19 cellular contexts compared by ENCODE assay signal in the genomic region with DNA sequence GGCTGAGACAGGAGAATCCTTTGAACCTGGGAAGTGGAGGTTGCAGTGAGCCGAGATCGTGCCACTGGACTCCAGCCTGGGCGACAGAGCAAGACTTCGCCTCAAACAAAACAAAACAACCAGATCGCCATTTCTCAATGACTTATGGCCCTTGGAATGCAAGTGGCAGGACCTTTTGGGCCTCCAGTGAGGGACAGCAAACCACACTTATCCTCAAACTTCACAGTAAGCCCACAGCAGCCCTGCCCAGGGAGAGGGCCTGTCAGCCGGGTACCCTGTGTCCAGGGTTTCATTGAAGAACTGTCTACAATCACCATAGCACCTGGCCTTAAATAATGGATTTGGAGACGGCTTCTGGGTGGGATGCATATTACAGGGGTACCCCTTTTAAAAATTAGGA. TPM values are rescaled to one million over a fixed set of nuclear protein-coding genes. Genes with fewer than 3 reads are reported as not detected.
DNase-seq lines count a peak whose midpoint lies in the region; ATAC-seq, FAIRE-seq and TF ChIP-seq lines count a peak whose summit lies in the region.
"Had no signal": no experiment of that assay in that cellular context is flagged by ENCODE, and none has a peak within 500 bp of the region (broad histone marks: within the 10 kb centered on the region; RNA-seq: fewer than 3 reads in every experiment).

No MANE protein-coding gene starts in this region.

- H3K4me1 ChIP-seq in HCT116 (ENCODE audit: control insufficient read depth in 1 of 2, insufficient read depth in 2 of 2, low read length in 2 of 2), result peaks cover 2 to 14% of the 10 kb centered on the region in 2 experiments; a peak in 3 of 4 replicates
- peaks cover 4 to 13% of the 10 kb centered on the region in 2 experiments; a peak in 4 of 5 replicates for H3K4me1 ChIP-seq in K562 (replicated peaks in 1 of 2; ENCODE audit: control insufficient read depth in 2 of 2, insufficient read depth in 2 of 2, low read length in 2 of 2)
- H3K4me1 ChIP-seq: uterus had no signal

- H3K9me3 ChIP-seq in HCT116 (ENCODE audit: control insufficient read depth in 1 of 2, insufficient read depth in 1 of 2, low read depth in 1 of 2, low read length in 2 of 2) (no peaks in the 10 kb centered on the region), K562 (replicated peaks; ENCODE audit: control insufficient read depth, insufficient read depth, low read depth, low read length) (no peaks in the 10 kb centered on the region)
- H3K9me3 ChIP-seq: prostate gland, uterus had no signal

- peaks cover 5% of the 10 kb centered on the region; the same call in 1 of the 2 replicates for H4K20me1 ChIP-seq in HCT116 (ENCODE audit: insufficient read depth)
- H4K20me1 ChIP-seq in K562 (replicated peaks; ENCODE audit: control insufficient read depth, insufficient read depth, low read length), result no peaks in the 10 kb centered on the region

- peak overlapping the region; percentile 34 for H3K27ac Mint-ChIP-seq in nephron progenitor cell
- H3K27ac Mint-ChIP-seq: activated naive CD8-positive, alpha-beta T cell treated with anti-CD3 and anti-CD28 coated beads, Interleukin-2, amount 10 ng/mL, durations not matched to agents 7 days and 5 days had no signal

- TF ChIP-seq EP300 in K562 (IDR thresholded peaks at IDR 0.05; ENCODE audit: low read length), result no peak

- TF ChIP-seq RAD21 in HCT116 (IDR thresholded peaks at IDR 0.05; ENCODE audit: low read depth) (no peak), K562 (CRISPR knock-in tag; conservative IDR thresholded peaks at IDR 0.05 in 1 of 2, IDR thresholded peaks at IDR 0.05 in 1 of 2) (no peak)

- no peak for FAIRE-seq in K562 (lab: Jason Lieb, UNC)
- FAIRE-seq: islet of Langerhans had no signal

- H3K36me3 Mint-ChIP-seq in nephron progenitor cell (ENCODE audit: low read depth), result peaks cover 65% of the 10 kb centered on the region

- H3K4me2 ChIP-seq in HCT116 (ENCODE audit: low read length) (peak overlapping the region; percentile 19; the same call in 1 of the 2 replicates), K562 (ENCODE audit: insufficient read depth, low read length) (no peak overlapping the region)

- no peaks in the 10 kb centered on the region for H3K27me3 ChIP-seq in HCT116 (ENCODE audit: insufficient read depth, low read length)
- H3K27me3 ChIP-seq in K562 (ENCODE audit: control insufficient read depth in 2 of 2, insufficient read depth in 2 of 2, low read length in 2 of 2), result no peaks in the 10 kb centered on the region
- H3K27me3 ChIP-seq: uterus had no signal

- RAD21 ChIA-PET in HCT116 (lab: Charles Lee; ENCODE audit: low non-redundant PET in 1 of 2, low total read pairs in 2 of 2, uncharacterized antibody in 2 of 2, unreplicated experiment in 2 of 2), result no interaction called here

- DNase-seq in HCT116 (ENCODE audit: low read depth, low spot score) (no peak), K562 (ENCODE audit: extremely low read depth in 1 of 4, low spot score in 3 of 4) (no peak), nephron progenitor cell (no peak), NCI-H1092 (lab: John Stamatoyannopoulos, UW) (no peak), NCI-H446 treated with DMSO at 0.1 percent for 48 hours (lab: John Stamatoyannopoulos, UW) (no peak), GM10248 (ENCODE audit: extremely low spot score) (no peak), GF-D8 (lab: John Stamatoyannopoulos, UW) (no peak)
- DNase-seq: activated CD4-positive, alpha-beta T cell treated with anti-CD3 and anti-CD28 coated beads, Interleukin-2, amount 50 U/mL, for 4 hours; activated naive CD8-positive, alpha-beta T cell treated with anti-CD3 and anti-CD28 coated beads, Interleukin-2, amount 10 ng/mL, durations not matched to agents 7 days and 5 days; cortex of kidney; DMS153; Kasumi-1; NCI-H774; substantia nigra; uterus had no signal

- H3K9ac ChIP-seq in HCT116 (ENCODE audit: low read length) (no peak overlapping the region), K562 (ENCODE audit: insufficient read depth in 1 of 2, low read depth in 2 of 2, low read length in 2 of 2) (no peak overlapping the region)

- H3K27ac ChIP-seq in 22Rv1 (peak overlapping the region; percentile 48), HCT116 (ENCODE audit: low read depth, low read length) (no peak overlapping the region), K562 (ENCODE audit: extremely low read depth, low read depth, low read length) (no peak overlapping the region)
- H3K27ac ChIP-seq: uterus had no signal

- in situ Hi-C loops in K562 (cut with MboI), result no loop called here

- POLR2A ChIA-PET in HCT116 (lab: Charles Lee) (no interaction called here), K562 (lab: Yijun Ruan, JAX) (interaction anchor here (1.8 to 17.4 kb wide), 3 partner anchors 9 to 31 kb away, joined by 12 to 367 read pairs (median 18); partner anchors contain the start of genes NEK8, RPL23A, TLCD1 and TRAF4), GM10248 (lab: Yijun Ruan, JAX) (interaction anchor here (1.3 kb wide), 1 partner anchor 28 kb away, joined by 6 read pairs; no protein-coding TSS in a partner anchor)

- peaks cover 22 to 26% of the 10 kb centered on the region in 2 experiments for H3K36me3 ChIP-seq in HCT116 (ENCODE audit: control insufficient read depth in 1 of 2, insufficient read depth in 2 of 2, low read length in 2 of 2)
- H3K36me3 ChIP-seq in K562 (ENCODE audit: control insufficient read depth, insufficient read depth, low read length), result peaks cover 57% of the 10 kb centered on the region
- H3K36me3 ChIP-seq: prostate gland, uterus had no signal

- ATAC-seq in HCT116, result no peak
- ATAC-seq in K562, result no peak; the same call in 2 of the 3 replicates
- ATAC-seq: natural killer cell treated with Interleukin-12 subunit alpha and Interleukin-12 subunit beta and Interleukin-15 and Interleukin-18, amount 100 ng/mL, for 72 hours had no signal

- WGBS in K562 (ENCODE audit: insufficient coverage, low coverage, missing lambda C conversion rate), result 85% methylated on average over 7 of the region's 7 CpGs

- TF ChIP-seq POLR2A in HCT116 (IDR thresholded peaks at IDR 0.05; ENCODE audit: borderline replicate concordance, extremely low read depth, insufficient read depth, insufficient read length) (no peak), K562 (conservative IDR thresholded peaks at IDR 0.05) (peak; percentile 48; the same call in 1 of the 2 replicates)

- CTCF ChIA-PET in HCT116 (lab: Charles Lee), result interaction anchor here (1.6 kb wide), 1 partner anchor 28 kb away, joined by 5 read pairs; no protein-coding TSS in a partner anchor
- CTCF ChIA-PET in K562 (lab: Yijun Ruan, JAX; ENCODE audit: low intra/inter-chr PET ratio), result no interaction called here
- CTCF ChIA-PET in GM10248 (lab: Yijun Ruan, JAX), result interaction anchor here (1.3 to 16.2 kb wide), 3 partner anchors 7 to 29 kb away, joined by 3 to 472 read pairs (median 210); partner anchors contain the start of genes NEK8 and TLCD1

- H3K79me2 ChIP-seq in HCT116 (ENCODE audit: insufficient read depth, low read length) (peaks cover 7% of the 10 kb centered on the region; the same call in 1 of the 2 replicates), K562 (ENCODE audit: control insufficient read depth, insufficient read depth, low read length) (peaks cover 12% of the 10 kb centered on the region)

- no peak overlapping the region for H3K4me3 Mint-ChIP-seq in nephron progenitor cell
- H3K4me3 Mint-ChIP-seq: activated naive CD8-positive, alpha-beta T cell treated with anti-CD3 and anti-CD28 coated beads, Interleukin-2, amount 10 ng/mL, durations not matched to agents 7 days and 5 days; natural killer cell treated with Interleukin-12 subunit alpha and Interleukin-12 subunit beta and Interleukin-15 and Interleukin-18, amount 100 ng/mL, for 72 hours had no signal

- H3K4me3 ChIP-seq in HCT116 (replicated peaks in 1 of 2; ENCODE audit: low read depth in 1 of 2, low read length in 2 of 2), result no peak overlapping the region
- H3K4me3 ChIP-seq in K562, result no peak overlapping the region
- H3K4me3 ChIP-seq: prostate gland, uterus had no signal

- no peaks in the 10 kb centered on the region for H3K9me3 Mint-ChIP-seq in nephron progenitor cell
- H3K9me3 Mint-ChIP-seq: activated naive CD8-positive, alpha-beta T cell treated with anti-CD3 and anti-CD28 coated beads, Interleukin-2, amount 10 ng/mL, durations not matched to agents 7 days and 5 days; natural killer cell treated with Interleukin-12 subunit alpha and Interleukin-12 subunit beta and Interleukin-15 and Interleukin-18, amount 100 ng/mL, for 72 hours had no signal

- peaks cover 5% of the 10 kb centered on the region for H3K9me1 ChIP-seq in K562 (ENCODE audit: control insufficient read depth, insufficient read depth, low read length)

- H3K27me3 Mint-ChIP-seq in nephron progenitor cell (ENCODE audit: low read depth, poor library complexity), result peaks cover 3% of the 10 kb centered on the region
- H3K27me3 Mint-ChIP-seq: activated naive CD8-positive, alpha-beta T cell treated with anti-CD3 and anti-CD28 coated beads, Interleukin-2, amount 10 ng/mL, durations not matched to agents 7 days and 5 days; natural killer cell treated with Interleukin-12 subunit alpha and Interleukin-12 subunit beta and Interleukin-15 and Interleukin-18, amount 100 ng/mL, for 72 hours had no signal

- intact Hi-C loops in HCT116 (cut with micrococcal nuclease) (no loop called here), K562 (cut with micrococcal nuclease) (no loop called here)

- H3K9me2 ChIP-seq in HCT116 (ENCODE audit: insufficient read depth), result no peaks in the 10 kb centered on the region

- H3K4me1 Mint-ChIP-seq in nephron progenitor cell, result peaks cover 3% of the 10 kb centered on the region

- BruUV-seq in HCT116 (replicated peaks; lab: Mats Ljungman, UMichigan) (no TSS peak), K562 (replicated peaks; lab: Mats Ljungman, UMichigan) (no TSS peak)

- TF ChIP-seq CTCF in 22Rv1 (IDR thresholded peaks at IDR 0.05), result no peak
- TF ChIP-seq CTCF in HCT116 (IDR thresholded peaks at IDR 0.05 in 2 of 3, conservative IDR thresholded peaks at IDR 0.05 in 1 of 3; ENCODE audit: borderline replicate concordance in 1 of 3, insufficient read depth in 1 of 3, low read depth in 2 of 3, low read length in 2 of 3), result no peak
- TF ChIP-seq CTCF in K562 (IDR thresholded peaks at IDR 0.05 in 2 of 3, conservative IDR thresholded peaks at IDR 0.05 in 1 of 3; ENCODE audit: insufficient read depth in 2 of 3, low read depth in 1 of 3, low read length in 3 of 3), result no peak
- no peak for TF ChIP-seq CTCF in nephron progenitor cell (IDR thresholded peaks at IDR 0.05)
- no peak for TF ChIP-seq CTCF in GM10248 (IDR thresholded peaks at IDR 0.05; ENCODE audit: control extremely low read depth, extremely low read depth, low read depth, missing control alignments)

- no peak overlapping the region for H2AFZ ChIP-seq in HCT116 (ENCODE audit: low read depth, low read length, poor library complexity, severe bottlenecking)
- no peak overlapping the region for H2AFZ ChIP-seq in K562 (ENCODE audit: low read depth, low read length)

RNA-seq across cellular contexts. Expression of gene TRAF4, which starts 11.7 kb away (rescaled TPM):
- total RNA-seq in HCT116 (2021; ENCODE audit: unreplicated experiment), result 127 TPM
- 77.8 and 117 TPM in 2 replicates for polyA plus RNA-seq in HCT116 (2012)
- total RNA-seq in K562 (2011; cell fraction: chromatin; rRNA removed; ENCODE audit: low replicate concordance), result 164 and 626 TPM in 2 replicates
- 558 and 573 TPM in 2 replicates for total RNA-seq in K562 (2011; cell fraction: nucleolus; rRNA removed)
- total RNA-seq in K562 (2011; cell fraction: nucleoplasm; rRNA removed), result 242 and 260 TPM in 2 replicates
- total RNA-seq in K562 (2014; rRNA removed), result 75.4 and 112 TPM in 2 replicates
- total RNA-seq in K562 (2014; rRNA removed; fragmentation: Illumina TruSeq; extraction: Trizol), result 23.6 and 32.0 TPM in 2 replicates
- 45.6 and 52.6 TPM in 2 replicates for total RNA-seq in K562 (2015; rRNA removed; fragmentation: Illumina TruSeq; extraction: Trizol)
- total RNA-seq in K562 (2021), result 147 and 156 TPM in 2 replicates
- 72.4 and 96.6 TPM in 2 replicates for polyA plus RNA-seq in K562 (2011; rRNA removed)
- polyA plus RNA-seq in K562 (2011; cell fraction: cytosol; rRNA removed), result 87.1 and 180 TPM in 2 replicates
- polyA plus RNA-seq in K562 (2011; cell fraction: nucleus; rRNA removed), result 335 and 714 TPM in 2 replicates
- polyA plus RNA-seq in K562 (2012), result 70.3 and 95.8 TPM in 2 replicates
- polyA plus RNA-seq in K562 (2014; fragmentation: Illumina TruSeq; extraction: Trizol), result 85.4 and 87.7 TPM in 2 replicates
- polyA plus RNA-seq in K562 (2014; fragmentation: Nextera tagmentation; extraction: Ambion mirVana), result 1 to 10 TPM; 2.4 to 5.0 TPM
- 108 and 121 TPM in 2 replicates for polyA plus RNA-seq in K562 (2014; rRNA removed)
- polyA minus RNA-seq in K562 (2011; rRNA and poly(A)+ RNA removed), result 26.9 and 43.6 TPM in 2 replicates
- polyA minus RNA-seq in K562 (2011; cell fraction: cytosol; rRNA and poly(A)+ RNA removed), result 67.1 and 85.3 TPM in 2 replicates
- polyA minus RNA-seq in K562 (2011; cell fraction: nucleus; rRNA and poly(A)+ RNA removed), result 145 and 253 TPM in 2 replicates

RNA-seq across cellular contexts. Expression of gene NEK8, which starts 26.9 kb away (rescaled TPM):
- total RNA-seq in HCT116 (2021; ENCODE audit: unreplicated experiment) (7.0 TPM), K562 (2014; rRNA removed) (4.6 and 5.8 TPM in 2 replicates), K562 (2014; rRNA removed; fragmentation: Illumina TruSeq; extraction: Trizol) (3.9 TPM in 2 replicates), K562 (2015; rRNA removed; fragmentation: Illumina TruSeq; extraction: Trizol) (3.6 and 4.5 TPM in 2 replicates), K562 (2021) (6.4 and 7.8 TPM in 2 replicates)
- 3.4 and 4.3 TPM in 2 replicates for polyA plus RNA-seq in HCT116 (2012)
- total RNA-seq in K562 (2011; cell fraction: chromatin; rRNA removed; ENCODE audit: low replicate concordance), result 53.1 and 144 TPM in 2 replicates
- 60.9 and 78.0 TPM in 2 replicates for total RNA-seq in K562 (2011; cell fraction: nucleolus; rRNA removed)
- 42.5 and 50.3 TPM in 2 replicates for total RNA-seq in K562 (2011; cell fraction: nucleoplasm; rRNA removed)
- polyA plus RNA-seq in K562 (2011; rRNA removed) (16.6 and 17.7 TPM in 2 replicates), K562 (2014; fragmentation: Illumina TruSeq; extraction: Trizol) (5.7 and 8.2 TPM in 2 replicates), K562 (2014; fragmentation: Nextera tagmentation; extraction: Ambion mirVana) (1 to 10 TPM in 1 of 2 experiments, under 1 TPM in 1; 0.98 to 1.6 TPM), K562 (2014; rRNA removed) (7.6 and 10.3 TPM in 2 replicates)
- polyA plus RNA-seq in K562 (2011; cell fraction: cytosol; rRNA removed), result 11.0 and 15.6 TPM in 2 replicates
- polyA plus RNA-seq in K562 (2011; cell fraction: nucleus; rRNA removed), result 27.1 and 34.4 TPM in 2 replicates
- polyA plus RNA-seq in K562 (2012), result 5.1 and 5.5 TPM in 2 replicates
- 23.5 and 32.9 TPM in 2 replicates for polyA minus RNA-seq in K562 (2011; rRNA and poly(A)+ RNA removed)
- polyA minus RNA-seq in K562 (2011; cell fraction: cytosol; rRNA and poly(A)+ RNA removed), result 9.6 and 10.3 TPM in 2 replicates
- 18.8 and 23.9 TPM in 2 replicates for polyA minus RNA-seq in K562 (2011; cell fraction: nucleus; rRNA and poly(A)+ RNA removed)

RNA-seq across cellular contexts. Expression of gene TLCD1, which starts 29.5 kb away (rescaled TPM):
- total RNA-seq in HCT116 (2021; ENCODE audit: unreplicated experiment) (28.3 TPM), K562 (2014; rRNA removed) (15.8 and 26.0 TPM in 2 replicates), K562 (2014; rRNA removed; fragmentation: Illumina TruSeq; extraction: Trizol) (19.7 and 21.7 TPM in 2 replicates), K562 (2015; rRNA removed; fragmentation: Illumina TruSeq; extraction: Trizol) (15.7 and 18.1 TPM in 2 replicates), K562 (2021) (27.1 and 29.5 TPM in 2 replicates)
- polyA plus RNA-seq in HCT116 (2012), result 29.5 and 30.0 TPM in 2 replicates
- 34.1 and 67.7 TPM in 2 replicates for total RNA-seq in K562 (2011; cell fraction: chromatin; rRNA removed; ENCODE audit: low replicate concordance)
- 59.7 and 73.9 TPM in 2 replicates for total RNA-seq in K562 (2011; cell fraction: nucleolus; rRNA removed)
- total RNA-seq in K562 (2011; cell fraction: nucleoplasm; rRNA removed), result 47.7 and 50.0 TPM in 2 replicates
- polyA plus RNA-seq in K562 (2011; rRNA removed) (17.2 and 33.2 TPM in 2 replicates), K562 (2014; fragmentation: Illumina TruSeq; extraction: Trizol) (34.2 and 37.7 TPM in 2 replicates), K562 (2014; fragmentation: Nextera tagmentation; extraction: Ambion mirVana) (10 to 100 TPM in 1 of 2 experiments, 1 to 10 TPM in 1; 6.8 to 10.2 TPM), K562 (2014; rRNA removed) (25.0 and 34.7 TPM in 2 replicates)
- 28.5 and 69.2 TPM in 2 replicates for polyA plus RNA-seq in K562 (2011; cell fraction: cytosol; rRNA removed)
- 25.3 and 42.9 TPM in 2 replicates for polyA plus RNA-seq in K562 (2011; cell fraction: nucleus; rRNA removed)
- 14.3 and 27.8 TPM in 2 replicates for polyA plus RNA-seq in K562 (2012)
- 15.8 and 41.3 TPM in 2 replicates for polyA minus RNA-seq in K562 (2011; rRNA and poly(A)+ RNA removed)
- 7.2 and 13.1 TPM in 2 replicates for polyA minus RNA-seq in K562 (2011; cell fraction: cytosol; rRNA and poly(A)+ RNA removed)
- 32.4 and 42.9 TPM in 2 replicates for polyA minus RNA-seq in K562 (2011; cell fraction: nucleus; rRNA and poly(A)+ RNA removed)

RNA-seq across cellular contexts. Expression of gene RPL23A, which starts 35.7 kb away (rescaled TPM):
- total RNA-seq in HCT116 (2021; ENCODE audit: unreplicated experiment), result 2,087 TPM
- 2,586 and 3,141 TPM in 2 replicates for polyA plus RNA-seq in HCT116 (2012)
- 434 and 501 TPM in 2 replicates for total RNA-seq in K562 (2011; cell fraction: chromatin; rRNA removed; ENCODE audit: low replicate concordance)
- 468 and 553 TPM in 2 replicates for total RNA-seq in K562 (2011; cell fraction: nucleolus; rRNA removed)
- total RNA-seq in K562 (2011; cell fraction: nucleoplasm; rRNA removed), result 654 and 1,193 TPM in 2 replicates
- 1,152 and 1,205 TPM in 2 replicates for total RNA-seq in K562 (2014; rRNA removed)
- total RNA-seq in K562 (2014; rRNA removed; fragmentation: Illumina TruSeq; extraction: Trizol), result 2,395 and 2,469 TPM in 2 replicates
- total RNA-seq in K562 (2015; rRNA removed; fragmentation: Illumina TruSeq; extraction: Trizol), result 1,764 and 1,818 TPM in 2 replicates
- 2,532 and 2,839 TPM in 2 replicates for total RNA-seq in K562 (2021)
- polyA plus RNA-seq in K562 (2011; rRNA removed), result 2,188 and 2,272 TPM in 2 replicates
- polyA plus RNA-seq in K562 (2011; cell fraction: cytosol; rRNA removed), result 483 and 1,010 TPM in 2 replicates
- 376 and 671 TPM in 2 replicates for polyA plus RNA-seq in K562 (2011; cell fraction: nucleus; rRNA removed)
- 2,873 and 3,044 TPM in 2 replicates for polyA plus RNA-seq in K562 (2012)
- 1,539 and 1,550 TPM in 2 replicates for polyA plus RNA-seq in K562 (2014; fragmentation: Illumina TruSeq; extraction: Trizol)
- polyA plus RNA-seq in K562 (2014; fragmentation: Nextera tagmentation; extraction: Ambion mirVana), result 1,000 to 10,000 TPM; 6,705 to 7,115 TPM
- polyA plus RNA-seq in K562 (2014; rRNA removed), result 1,016 and 1,176 TPM in 2 replicates
- 3,418 and 5,037 TPM in 2 replicates for polyA minus RNA-seq in K562 (2011; rRNA and poly(A)+ RNA removed)
- polyA minus RNA-seq in K562 (2011; cell fraction: cytosol; rRNA and poly(A)+ RNA removed), result 735 and 1,003 TPM in 2 replicates
- polyA minus RNA-seq in K562 (2011; cell fraction: nucleus; rRNA and poly(A)+ RNA removed), result 214 and 406 TPM in 2 replicates

RNA-seq across cellular contexts. Expression of gene RAB34, which starts 37.8 kb away (rescaled TPM):
- total RNA-seq in HCT116 (2021; ENCODE audit: unreplicated experiment) (0.59 TPM), K562 (2014; rRNA removed) (0.37 and 3.8 TPM in 2 replicates), K562 (2014; rRNA removed; fragmentation: Illumina TruSeq; extraction: Trizol) (0.29 and 0.47 TPM in 2 replicates), K562 (2015; rRNA removed; fragmentation: Illumina TruSeq; extraction: Trizol) (0.18 and 0.26 TPM in 2 replicates), K562 (2021) (0.92 and 2.1 TPM in 2 replicates)
- 0.16 and 0.57 TPM in 2 replicates for polyA plus RNA-seq in HCT116 (2012)
- 3.0 and 5.4 TPM in 2 replicates for total RNA-seq in K562 (2011; cell fraction: chromatin; rRNA removed; ENCODE audit: low replicate concordance)
- total RNA-seq in K562 (2011; cell fraction: nucleolus; rRNA removed), result 1.2 and 2.6 TPM in 2 replicates
- 2.2 and 3.7 TPM in 2 replicates for total RNA-seq in K562 (2011; cell fraction: nucleoplasm; rRNA removed)
- polyA plus RNA-seq in K562 (2011; rRNA removed) (0.60 and 0.81 TPM in 2 replicates), K562 (2014; fragmentation: Illumina TruSeq; extraction: Trizol) (0.19 TPM in 1 of 2 replicates, not detected in the other), K562 (2014; fragmentation: Nextera tagmentation; extraction: Ambion mirVana) (under 1 TPM in 1 of 2 experiments, not detected in 1; 0.07 TPM), K562 (2014; rRNA removed) (0.44 and 1.0 TPM in 2 replicates)
- polyA plus RNA-seq in K562 (2011; cell fraction: cytosol; rRNA removed), result 0.45 and 0.53 TPM in 2 replicates
- polyA plus RNA-seq in K562 (2011; cell fraction: nucleus; rRNA removed), result 1.3 and 3.1 TPM in 2 replicates
- 0.10 and 0.36 TPM in 2 replicates for polyA plus RNA-seq in K562 (2012)
- polyA minus RNA-seq in K562 (2011; rRNA and poly(A)+ RNA removed), result not detected in 2 replicates
- polyA minus RNA-seq in K562 (2011; cell fraction: cytosol; rRNA and poly(A)+ RNA removed), result 3.1 TPM in 1 of 2 replicates, not detected in the other
- 0.81 and 1.3 TPM in 2 replicates for polyA minus RNA-seq in K562 (2011; cell fraction: nucleus; rRNA and poly(A)+ RNA removed)
